Comparison of ENCODE assay signal across 7 cellular contexts in genomic region chr5:41869150-41869738, GRCh38. TPM values are rescaled to one million over a fixed set of nuclear protein-coding genes. Genes with fewer than 3 reads are reported as not detected.
DNase-seq lines count a peak whose midpoint lies in the region; ATAC-seq and TF ChIP-seq lines count a peak whose summit lies in the region.

No MANE protein-coding gene starts in this region.

- intact Hi-C loops in lower lobe of right lung (cut with DNase I): no loop called here

- H3K27ac ChIP-seq in HL-60 (replicated peaks) (peak overlapping the region; percentile 76), lower lobe of right lung (peak overlapping the region; percentile 86), thymus (ENCODE audit: low read depth) (peak overlapping the region; percentile 82)

- H3K4me3 ChIP-seq in GM08714 (ENCODE audit: low read length) (peak overlapping the region; percentile 85), HL-60 (replicated peaks; ENCODE audit: insufficient read depth, low read length) (peak overlapping the region; percentile 72), lower lobe of right lung (peak overlapping the region; percentile 79), thymus (ENCODE audit: low read length) (peak overlapping the region; percentile 84)

- peak overlapping the region; percentile 90 for H3K4me3 Mint-ChIP-seq in T-helper 17 cell

- DNase-seq in HL-60 (ENCODE audit: low read depth in 1 of 2, low spot score in 1 of 2) (peak in 1 of 2 experiments; percentile 11), T-helper 17 cell (no peak), lower lobe of right lung (peak; percentile 46)
- peak; percentile 7 for DNase-seq in effector CD4-positive, alpha-beta T cell

- H3K36me3 ChIP-seq in lower lobe of right lung (no peaks in the 10 kb centered on the region), thymus (ENCODE audit: control insufficient read depth, insufficient read depth) (no peaks in the 10 kb centered on the region)

- no peaks in the 10 kb centered on the region for H3K27me3 Mint-ChIP-seq in T-helper 17 cell

- H3K36me3 Mint-ChIP-seq in T-helper 17 cell (ENCODE audit: low read depth): peaks cover 2% of the 10 kb centered on the region

- ATAC-seq in T-helper 17 cell (no peak), lower lobe of right lung (peak; percentile 5 to 9), GM18502 (IDR thresholded peaks at IDR 0.05; ENCODE audit: poor library complexity, unreplicated experiment) (no peak)

- peaks cover 15% of the 10 kb centered on the region for H3K4me1 ChIP-seq in lower lobe of right lung
- peaks cover 14% of the 10 kb centered on the region for H3K4me1 ChIP-seq in thymus (ENCODE audit: control insufficient read depth, insufficient read depth, low read length)

- H3K27me3 ChIP-seq in HL-60 (ENCODE audit: insufficient read depth, poor library complexity, severe bottlenecking) (no peaks in the 10 kb centered on the region), lower lobe of right lung (ENCODE audit: low read depth) (no peaks in the 10 kb centered on the region), thymus (ENCODE audit: control insufficient read depth, insufficient read depth) (no peaks in the 10 kb centered on the region)

- TF ChIP-seq CTCF in HL-60 (IDR thresholded peaks at IDR 0.05; ENCODE audit: insufficient read depth, low read length) (no peak), lower lobe of right lung (IDR thresholded peaks at IDR 0.05) (no peak)

- WGBS in thymus: 26% methylated on average over 28 of the region's 28 CpGs

- peak overlapping the region; percentile 93 for H3K27ac Mint-ChIP-seq in T-helper 17 cell

- H3K9me3 ChIP-seq in T-helper 17 cell (ENCODE audit: control insufficient read depth, low read length, poor library complexity, severe bottlenecking) (no peaks in the 10 kb centered on the region), lower lobe of right lung (no peaks in the 10 kb centered on the region), thymus (ENCODE audit: control insufficient read depth) (no peaks in the 10 kb centered on the region)

- peaks cover 39% of the 10 kb centered on the region for H3K4me1 Mint-ChIP-seq in T-helper 17 cell

RNA-seq across cellular contexts. Expression of gene OXCT1, which starts 1.0 kb away (rescaled TPM):
- total RNA-seq in T-helper 17 cell (10 to 100 TPM; 24.4 to 26.5 TPM), lower lobe of right lung (10.2 TPM)
- polyA plus RNA-seq in thymus: 44.1 TPM

RNA-seq across cellular contexts. Expression of gene RIMOC1, which starts 34.9 kb away (rescaled TPM):
- total RNA-seq in T-helper 17 cell (10 to 100 TPM; 13.5 to 13.8 TPM), lower lobe of right lung (25.1 TPM)
- 10.9 TPM for polyA plus RNA-seq in thymus

RNA-seq across cellular contexts. Expression of gene FBXO4, which starts 55.8 kb away (rescaled TPM):
- total RNA-seq in T-helper 17 cell: 10 to 100 TPM; 10.5 to 10.8 TPM
- 8.5 TPM for total RNA-seq in lower lobe of right lung
- polyA plus RNA-seq in thymus: 27.2 TPM

Comparison
In these comparisons a context has a peak if more than half of its experiments do, and no peak if none do; other contexts are left out.
1. DNase-seq: peak in effector CD4-positive, alpha-beta T cell (single experiment) and lower lobe of right lung (single experiment); none in T-helper 17 cell (0 of 3).
2. ATAC-seq: peak in lower lobe of right lung (2 of 2); none in T-helper 17 cell (single experiment) and GM18502 (single experiment).
3. Peak in every context shown above with its lines, with median percentiles within 50 percentile points of each other: H3K4me3 ChIP-seq and H3K27ac ChIP-seq.